Comparison of ENCODE assay signal across 25 cellular contexts in genomic region chr13:95315752-95316151, GRCh38.
"Had no signal": no experiment of that assay in that cellular context is flagged by ENCODE, and none has a peak within 500 bp of the region (broad histone marks: within the 10 kb centered on the region; RNA-seq: fewer than 3 reads in every experiment).

No MANE protein-coding gene starts in this region.

- ATAC-seq: effector memory CD8-positive, alpha-beta T cell; esophagus mucosa; heart right ventricle; left cardiac atrium; left lung; left ventricle myocardium superior; lower lobe of right lung; mucosa of descending colon had no signal

- H3K27me3 ChIP-seq: colonic mucosa, gastrocnemius medialis, heart right ventricle, left lung had no signal

- DNase-seq: colonic mucosa; cortex of kidney; effector CD8-positive, alpha-beta T cell; effector memory CD8-positive, alpha-beta T cell; endodermal cell; erythroblast; esophagus squamous epithelium; foreskin fibroblast; foreskin melanocyte; glutamatergic neuron; head of caudate nucleus; heart right ventricle; hippocampal formation; left cardiac atrium; left lung; left ventricle myocardium superior; lower lobe of right lung; mesenchymal stem cell; mucosa of descending colon had no signal

- H3K36me3 ChIP-seq: colonic mucosa, esophagus squamous epithelium, gastrocnemius medialis, heart right ventricle, left lung, lower lobe of right lung had no signal

- H3K9me3 ChIP-seq: colonic mucosa, esophagus squamous epithelium, gastrocnemius medialis, heart right ventricle, left lung, lower lobe of right lung, mucosa of descending colon had no signal

- H3K4me3 ChIP-seq: colonic mucosa, esophagus squamous epithelium, gastrocnemius medialis, heart right ventricle, left lung, lower lobe of right lung, mucosa of descending colon had no signal

- H3K4me1 ChIP-seq: colonic mucosa, lower lobe of right lung had no signal

- H3K27ac ChIP-seq: colonic mucosa, epithelial cell of prostate, esophagus squamous epithelium, heart right ventricle, left lung, lower lobe of right lung had no signal

- FAIRE-seq: endometrium, islet of Langerhans, keratinocyte had no signal
